ENCODE assay signal across 1 cellular context in the genomic region with DNA sequence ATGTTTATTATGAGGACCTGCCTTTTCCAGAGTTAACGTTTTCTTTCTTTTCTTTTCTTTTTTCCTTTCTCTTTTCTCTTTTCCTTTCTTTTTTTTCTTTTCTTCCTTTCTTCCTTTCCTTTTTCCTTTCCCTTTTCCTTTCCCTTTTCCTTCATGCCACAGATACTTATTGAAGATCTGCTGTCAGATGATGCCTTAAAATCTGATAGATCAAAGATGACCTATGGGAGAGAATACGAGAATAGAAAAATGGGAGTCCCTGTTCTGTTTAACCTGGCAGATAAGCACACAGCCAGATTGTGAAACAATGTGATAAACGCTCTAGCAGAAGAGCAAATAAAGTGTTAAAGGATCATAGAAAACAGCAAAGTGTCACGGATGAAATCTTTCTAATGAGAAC.
A peak's percentile ranks its signal among the peaks of the same experiment; 100 is the strongest.
TF ChIP-seq lines count a peak whose summit lies in the region.

No MANE protein-coding gene starts in this region.

TF ChIP-seq in HepG2, 621 proteins besides CTCF, POLR2A, EP300 and RAD21 (continued from another document):
- TF ChIP-seq, protein P1, sequence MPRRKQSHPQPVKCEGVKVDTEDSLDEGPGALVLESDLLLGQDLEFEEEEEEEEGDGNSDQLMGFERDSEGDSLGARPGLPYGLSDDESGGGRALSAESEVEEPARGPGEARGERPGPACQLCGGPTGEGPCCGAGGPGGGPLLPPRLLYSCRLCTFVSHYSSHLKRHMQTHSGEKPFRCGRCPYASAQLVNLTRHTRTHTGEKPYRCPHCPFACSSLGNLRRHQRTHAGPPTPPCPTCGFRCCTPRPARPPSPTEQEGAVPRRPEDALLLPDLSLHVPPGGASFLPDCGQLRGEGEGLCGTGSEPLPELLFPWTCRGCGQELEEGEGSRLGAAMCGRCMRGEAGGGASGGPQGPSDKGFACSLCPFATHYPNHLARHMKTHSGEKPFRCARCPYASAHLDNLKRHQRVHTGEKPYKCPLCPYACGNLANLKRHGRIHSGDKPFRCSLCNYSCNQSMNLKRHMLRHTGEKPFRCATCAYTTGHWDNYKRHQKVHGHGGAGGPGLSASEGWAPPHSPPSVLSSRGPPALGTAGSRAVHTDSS (CRISPR knock-in tag; conservative IDR thresholded peaks at IDR 0.05) = no peak
- TF ChIP-seq SRSF9 (IDR thresholded peaks at IDR 0.05; ENCODE audit: borderline replicate concordance, insufficient read depth, low read depth, low read length, poor library complexity, severe bottlenecking) (peak; percentile 86), ZNF292 (CRISPR knock-in tag; IDR thresholded peaks at IDR 0.05; ENCODE audit: borderline replicate concordance, low read depth) (no peak), ZKSCAN8 (CRISPR knock-in tag; IDR thresholded peaks at IDR 0.05; ENCODE audit: borderline replicate concordance) (no peak), ZNF326 (CRISPR knock-in tag; IDR thresholded peaks at IDR 0.05; ENCODE audit: borderline replicate concordance) (no peak), ZBTB1 (CRISPR knock-in tag; IDR thresholded peaks at IDR 0.05; ENCODE audit: borderline replicate concordance) (no peak), KDM6A (CRISPR knock-in tag; IDR thresholded peaks at IDR 0.05; ENCODE audit: low read depth) (0 out of 2 replicates have a peak, but pooled peaks have one; percentile 48), ZNF605 (CRISPR knock-in tag; IDR thresholded peaks at IDR 0.05) (no peak), TBP (CRISPR knock-in tag; IDR thresholded peaks at IDR 0.05) (no peak)
- TF ChIP-seq, protein P2, sequence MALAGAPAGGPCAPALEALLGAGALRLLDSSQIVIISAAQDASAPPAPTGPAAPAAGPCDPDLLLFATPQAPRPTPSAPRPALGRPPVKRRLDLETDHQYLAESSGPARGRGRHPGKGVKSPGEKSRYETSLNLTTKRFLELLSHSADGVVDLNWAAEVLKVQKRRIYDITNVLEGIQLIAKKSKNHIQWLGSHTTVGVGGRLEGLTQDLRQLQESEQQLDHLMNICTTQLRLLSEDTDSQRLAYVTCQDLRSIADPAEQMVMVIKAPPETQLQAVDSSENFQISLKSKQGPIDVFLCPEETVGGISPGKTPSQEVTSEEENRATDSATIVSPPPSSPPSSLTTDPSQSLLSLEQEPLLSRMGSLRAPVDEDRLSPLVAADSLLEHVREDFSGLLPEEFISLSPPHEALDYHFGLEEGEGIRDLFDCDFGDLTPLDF (CRISPR knock-in tag; IDR thresholded peaks at IDR 0.05) = no peak
TF ChIP-seq in HepG2: peak in this region for 69.
